Comparison of ENCODE assay signal across 9 cellular contexts in the genomic region with DNA sequence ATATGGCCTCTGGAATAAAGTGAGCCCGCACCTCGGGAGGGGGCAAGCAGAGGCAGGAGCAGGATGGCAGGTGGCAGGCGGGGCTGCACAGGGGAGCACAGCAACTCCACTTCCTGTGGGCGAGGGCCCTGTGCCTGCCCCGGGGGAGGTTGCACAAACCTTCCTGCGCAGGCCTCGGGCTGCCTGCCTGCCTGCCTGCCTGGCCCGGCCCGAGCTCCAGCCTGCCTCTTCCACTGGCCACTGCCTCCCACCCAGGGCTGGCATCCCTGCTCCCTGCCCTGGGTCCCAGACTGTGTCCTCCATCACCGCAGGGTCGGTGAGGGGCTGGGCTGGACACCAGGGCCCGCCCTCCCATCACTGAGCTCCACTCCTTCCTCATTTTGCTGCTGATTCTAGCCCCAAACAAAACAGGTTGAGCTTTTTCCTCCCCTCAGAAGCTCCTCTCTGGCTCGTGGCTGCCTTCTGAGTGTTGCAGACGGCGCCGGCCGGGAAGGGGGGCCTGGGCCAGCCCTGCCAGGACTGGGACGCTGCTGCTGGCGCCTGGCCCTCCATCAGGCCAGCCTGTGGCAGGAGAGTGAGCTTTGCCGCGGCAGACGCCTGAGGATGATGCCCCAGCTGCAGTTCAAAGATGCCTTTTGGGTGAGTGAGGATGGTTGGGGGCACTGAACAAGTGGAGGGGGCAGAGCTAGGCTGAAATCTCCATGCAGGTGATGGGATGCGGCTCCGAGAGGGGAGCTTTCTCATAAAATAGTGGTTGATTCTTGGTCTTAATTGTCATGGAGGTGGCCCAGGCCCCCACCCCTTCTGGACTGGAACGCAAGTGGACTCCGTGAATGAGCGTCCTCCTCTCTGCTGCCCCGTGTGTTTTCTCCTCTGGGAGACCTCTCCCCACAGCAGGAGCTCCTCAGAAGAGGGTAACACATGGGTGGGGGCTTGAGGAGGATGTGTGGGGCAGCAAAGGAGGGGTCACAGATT. TPM values are rescaled to one million over a fixed set of nuclear protein-coding genes. Genes with fewer than 3 reads are reported as not detected.
A peak's percentile ranks its signal among the peaks of the same experiment; 100 is the strongest.
DNase-seq lines count a peak whose midpoint lies in the region; ATAC-seq, FAIRE-seq and TF ChIP-seq lines count a peak whose summit lies in the region.
"Had no signal": no experiment of that assay in that cellular context is flagged by ENCODE, and none has a peak within 500 bp of the region (broad histone marks: within the 10 kb centered on the region; RNA-seq: fewer than 3 reads in every experiment).

A gene (plus strand): TSS at position 156 of the 975 bp plus-strand sequence. CDS start 448 bp downstream, at position 604.

- no peak within 1 kb of the TSS for H3K4me2 ChIP-seq in mesendoderm (ENCODE audit: low read length)

- no peak within 1 kb of the TSS for H3K4me3 ChIP-seq in bronchial epithelial cell (ENCODE audit: low read depth, low read length)
- H3K4me3 ChIP-seq in mucosa of descending colon = no peak within 1 kb of the TSS
- H3K4me3 ChIP-seq in mesendoderm (ENCODE audit: low read length) = no peak within 1 kb of the TSS

- no CpG with 5 or more reads among the region's 28 CpGs for WGBS in mesendoderm (ENCODE audit: extremely low coverage, insufficient coverage, low lambda C conversion rate)

- H3K23ac ChIP-seq in mesendoderm (ENCODE audit: low read length) = no peak within 1 kb of the TSS

- no peak within 1 kb of the TSS for H2BK120ac ChIP-seq in mesendoderm (ENCODE audit: low read depth, low read length)

- no peaks in the 10 kb centered on the region for H3K79me2 ChIP-seq in mesendoderm (ENCODE audit: control insufficient read depth, insufficient read depth, low read length)

- no peak within 1 kb of the TSS for H3K18ac ChIP-seq in mesendoderm (ENCODE audit: low read length)

- intact Hi-C loops in mucosa of descending colon (cut with DNase I, micrococcal nuclease) = no loop called here

- no peaks in the 10 kb centered on the region for H3K9me3 ChIP-seq in mucosa of descending colon

- H3K56ac ChIP-seq in mesendoderm (ENCODE audit: low read length) = no peak within 1 kb of the TSS

- H4K5ac ChIP-seq in mesendoderm (ENCODE audit: low read length) = no peak within 1 kb of the TSS

- ATAC-seq in HG03175 (IDR thresholded peaks at IDR 0.05; ENCODE audit: unreplicated experiment) = peak; percentile 55
- ATAC-seq in mucosa of descending colon = peak; percentile 81
- no peak for ATAC-seq in GM18873 (IDR thresholded peaks at IDR 0.05; ENCODE audit: low FRiP score, unreplicated experiment)

- no peak within 1 kb of the TSS for H2BK15ac ChIP-seq in mesendoderm (replicated peaks; ENCODE audit: low read depth)

- H3K9ac ChIP-seq in mesendoderm (ENCODE audit: low read length) = no peak within 1 kb of the TSS

- TF ChIP-seq CTCF in bronchial epithelial cell (IDR thresholded peaks at IDR 0.05; ENCODE audit: insufficient read depth, low read length, severe bottlenecking) = no peak
- TF ChIP-seq CTCF in mucosa of descending colon (IDR thresholded peaks at IDR 0.05) = no peak

- DNase-seq in T-helper 22 cell (ENCODE audit: low read depth) = peak; percentile 40
- DNase-seq in bronchial epithelial cell (ENCODE audit: low read depth) = peak; percentile 36
- peak in 2 of 3 donors; percentile 58 to 89 for DNase-seq in mucosa of descending colon
- no peak for DNase-seq in mesendoderm

- no peaks in the 10 kb centered on the region for H3K79me1 ChIP-seq in mesendoderm (ENCODE audit: low read length)

- H3K4me1 ChIP-seq in mucosa of descending colon (ENCODE audit: low read depth) (no peaks in the 10 kb centered on the region), mesendoderm (ENCODE audit: control insufficient read depth, low read depth, low read length) (no peaks in the 10 kb centered on the region)

- H2BK5ac ChIP-seq in mesendoderm (ENCODE audit: low read length) = no peak within 1 kb of the TSS

- FAIRE-seq in bronchial epithelial cell (lab: Jason Lieb, UNC) = no peak

- peak within 1 kb of the TSS; percentile 47 for H3K27ac ChIP-seq in temporal lobe (ENCODE audit: low read depth, low read length)
- no peak within 1 kb of the TSS for H3K27ac ChIP-seq in mesendoderm (ENCODE audit: low read depth, low read length)

- H3K36me3 ChIP-seq in bronchial epithelial cell (ENCODE audit: control insufficient read depth, insufficient read depth, low read length) (no peaks in the 10 kb centered on the region), mucosa of descending colon (ENCODE audit: low read depth) (no peaks in the 10 kb centered on the region), mesendoderm (ENCODE audit: control insufficient read depth, insufficient read depth, low read length) (no peaks in the 10 kb centered on the region)

- peak; percentile 76 for TF ChIP-seq POLR2A in GM15510 (IDR thresholded peaks at IDR 0.05; ENCODE audit: borderline replicate concordance, extremely low read depth, insufficient read length)

- H2AK5ac ChIP-seq in mesendoderm (ENCODE audit: low read length) = no peak within 1 kb of the TSS

- no peak within 1 kb of the TSS for H3K4ac ChIP-seq in mesendoderm (ENCODE audit: low read depth, low read length)

- no peak within 1 kb of the TSS for H4K8ac ChIP-seq in mesendoderm (ENCODE audit: low read depth, low read length)

- H3K27me3 ChIP-seq in bronchial epithelial cell (ENCODE audit: control insufficient read depth, insufficient read depth, low read length) (no peaks in the 10 kb centered on the region), mesendoderm (ENCODE audit: insufficient read depth, low read length, poor library complexity) (no peaks in the 10 kb centered on the region)

RNA-seq across cellular contexts. Expression of the gene that starts here (rescaled TPM):
- total RNA-seq in bronchial epithelial cell (0.38 TPM in 1 of 2 replicates, not detected in the other), mucosa of descending colon (1 to 10 TPM; 4.4 to 8.2 (median 6.3) TPM), temporal lobe (not detected)
- polyA plus RNA-seq in mesendoderm (2013, experiment 1 of 2) = 0.14 TPM
- polyA plus RNA-seq in mesendoderm (2013, experiment 2 of 2) = 0.38 TPM
- total RNA-seq: HT1080 had no signal

Comparison
In these comparisons a context has a peak if more than half of its experiments do, and no peak if none do; other contexts are left out.
1. Peak in DNase-seq in bronchial epithelial cell; RNA of the gene not detected or under 1 TPM.